ENCODE assay signal across 1 cellular context in genomic region chr15:55250951-55251350, GRCh38.
TF ChIP-seq lines count a peak whose summit lies in the region.

No MANE protein-coding gene starts in this region.

TF ChIP-seq in K562, 482 proteins besides CTCF, POLR2A, EP300 and RAD21 (continued from another document and continues in another):
- TF ChIP-seq ETS1 (conservative IDR thresholded peaks at IDR 0.05; ENCODE audit: control insufficient read depth, low read depth, low read length), result no peak
- TF ChIP-seq HDAC8 (tag; IDR thresholded peaks at IDR 0.05), result peak; percentile 32; the same call in 1 of the 2 replicates
- no peak for TF ChIP-seq DPF2 (IDR thresholded peaks at IDR 0.05)
- TF ChIP-seq SP2 (IDR thresholded peaks at IDR 0.05; ENCODE audit: extremely low read depth, low read depth, low read length, poor library complexity, severe bottlenecking), result no peak
- TF ChIP-seq CAMTA2 (CRISPR knock-in tag; conservative IDR thresholded peaks at IDR 0.05), result no peak
- peak; percentile 74; the same call in 1 of the 2 replicates for TF ChIP-seq SPI1 (IDR thresholded peaks at IDR 0.05; ENCODE audit: borderline replicate concordance, low read depth, low read length)
- TF ChIP-seq CC2D1A (IDR thresholded peaks at IDR 0.05), result no peak
- peak; percentile 34 for TF ChIP-seq MEIS2 (IDR thresholded peaks at IDR 0.05; ENCODE audit: partially characterized antibody)
- no peak for TF ChIP-seq MITF (IDR thresholded peaks at IDR 0.05)
- TF ChIP-seq SRF (CRISPR knock-in tag; IDR thresholded peaks at IDR 0.05), result no peak
- TF ChIP-seq ZNF347 (CRISPR knock-in tag; IDR thresholded peaks at IDR 0.05; ENCODE audit: low read depth), result no peak
- TF ChIP-seq SMARCB1 (IDR thresholded peaks at IDR 0.05; ENCODE audit: insufficient read length, low read depth), result no peak
- TF ChIP-seq HMBOX1 (IDR thresholded peaks at IDR 0.05), result no peak
- no peak for TF ChIP-seq ZNF24 (IDR thresholded peaks at IDR 0.05)
- TF ChIP-seq PKNOX1 (IDR thresholded peaks at IDR 0.05), result 0 out of 2 replicates have a peak, but pooled peaks have one; percentile 11
- 0 out of 2 replicates have a peak, but pooled peaks have one; percentile 6 for TF ChIP-seq TAF7 (tag; IDR thresholded peaks at IDR 0.05)
- 0 out of 2 replicates have a peak, but pooled peaks have one; percentile 9 for TF ChIP-seq ZNF589 (CRISPR knock-in tag; IDR thresholded peaks at IDR 0.05; ENCODE audit: low read depth)
- TF ChIP-seq FOXO4 (CRISPR knock-in tag; IDR thresholded peaks at IDR 0.05), result no peak
- TF ChIP-seq FOXA1 (IDR thresholded peaks at IDR 0.05; ENCODE audit: borderline replicate concordance), result no peak
- TF ChIP-seq HES1 (IDR thresholded peaks at IDR 0.05; ENCODE audit: low read depth), result no peak
- no peak for TF ChIP-seq U2AF1 (optimal IDR thresholded peaks at IDR 0.05; ENCODE audit: low read depth, low read length)
- no peak for TF ChIP-seq EZH2 (IDR thresholded peaks at IDR 0.05; ENCODE audit: borderline replicate concordance, low read depth, low read length)
- no peak for TF ChIP-seq PTTG1 (tag; IDR thresholded peaks at IDR 0.05; ENCODE audit: low read depth)
- TF ChIP-seq JUN (IDR thresholded peaks at IDR 0.05; ENCODE audit: borderline replicate concordance, low read depth, low read length), result no peak
- TF ChIP-seq JUN (CRISPR knock-in tag; IDR thresholded peaks at IDR 0.05; ENCODE audit: borderline replicate concordance), result no peak
- TF ChIP-seq MBD1 (CRISPR knock-in tag; IDR thresholded peaks at IDR 0.05), result 0 out of 2 replicates have a peak, but pooled peaks have one; percentile 52
- no peak for TF ChIP-seq MLLT1 (IDR thresholded peaks at IDR 0.05)
- no peak for TF ChIP-seq FOS (IDR thresholded peaks at IDR 0.05; ENCODE audit: extremely low read depth, insufficient read length)
- no peak for TF ChIP-seq CHAMP1 (IDR thresholded peaks at IDR 0.05)
- 0 out of 2 replicates have a peak, but pooled peaks have one; percentile 8 for TF ChIP-seq ZNF766 (CRISPR knock-in tag; conservative IDR thresholded peaks at IDR 0.05)
- TF ChIP-seq HNRNPK (IDR thresholded peaks at IDR 0.05; ENCODE audit: low read depth, low read length, poor library complexity, severe bottlenecking), result no peak
- TF ChIP-seq ATF3 (IDR thresholded peaks at IDR 0.05), result peak; percentile 61
- TF ChIP-seq ATF3 (CRISPR knock-in tag; conservative IDR thresholded peaks at IDR 0.05), result no peak
- TF ChIP-seq ZNF778 (CRISPR knock-in tag; IDR thresholded peaks at IDR 0.05), result no peak
- TF ChIP-seq ZNF644 (tag; IDR thresholded peaks at IDR 0.05; ENCODE audit: low read depth), result no peak
- TF ChIP-seq ZNF592 (IDR thresholded peaks at IDR 0.05), result no peak
- no peak for TF ChIP-seq ZBTB33 (CRISPR knock-in tag; IDR thresholded peaks at IDR 0.05)
- no peak for TF ChIP-seq ZNF324 (CRISPR knock-in tag; IDR thresholded peaks at IDR 0.05)
- TF ChIP-seq TRIM24 (IDR thresholded peaks at IDR 0.05), result no peak
- no peak for TF ChIP-seq FOXP1 (CRISPR knock-in tag; IDR thresholded peaks at IDR 0.05)
- no peak for TF ChIP-seq PURB (CRISPR knock-in tag; IDR thresholded peaks at IDR 0.05; ENCODE audit: low read depth)
- no peak for TF ChIP-seq GATA2 (CRISPR knock-in tag; IDR thresholded peaks at IDR 0.05)
